Comparison of ENCODE assay signal across 8 cellular contexts in the genomic region with DNA sequence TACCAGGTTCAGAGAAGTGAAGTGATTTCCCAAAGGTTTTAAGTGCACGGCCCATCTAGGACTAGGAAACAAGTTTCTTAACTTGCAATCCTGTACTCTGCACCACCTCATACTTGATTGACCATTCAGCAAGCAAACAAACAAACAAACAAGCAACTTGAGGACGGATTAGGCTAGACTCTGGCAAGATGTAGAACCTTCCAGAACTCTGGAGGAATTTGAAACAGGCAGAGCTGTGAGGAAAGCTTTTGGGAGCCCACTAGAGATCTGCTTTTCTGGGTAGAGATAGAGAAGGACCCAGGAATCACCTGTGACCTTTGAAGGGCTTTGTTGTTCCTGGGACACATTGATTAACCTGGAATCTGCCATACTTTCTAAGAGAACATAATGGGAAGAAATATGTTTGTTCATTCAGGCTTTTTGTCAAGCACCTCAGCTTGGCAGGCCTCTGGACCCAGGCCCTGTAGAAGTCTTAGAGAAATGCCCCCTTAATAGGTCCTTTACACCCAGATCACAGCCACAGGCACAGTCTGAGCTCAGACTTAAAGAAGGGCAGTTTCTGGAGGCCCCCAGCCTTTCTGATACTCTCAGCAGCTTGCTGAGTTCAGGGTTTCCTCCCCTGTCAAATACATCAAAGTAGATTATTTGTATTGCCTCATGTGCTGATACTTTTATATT. TPM values are rescaled to one million over a fixed set of nuclear protein-coding genes. Genes with fewer than 3 reads are reported as not detected.
DNase-seq lines count a peak whose midpoint lies in the region; ATAC-seq and TF ChIP-seq lines count a peak whose summit lies in the region.

No MANE protein-coding gene starts in this region.

- no peaks in the 10 kb centered on the region for H3K9me2 ChIP-seq in PC-9 (ENCODE audit: insufficient read depth)

- peak overlapping the region; percentile 96 for H2AFZ ChIP-seq in PC-9

- H3K4me1 ChIP-seq in PC-9 (replicated peaks; ENCODE audit: insufficient read depth) (peaks cover 30% of the 10 kb centered on the region), esophagus muscularis mucosa (peaks cover 18 to 29% (median 22%) of the 10 kb centered on the region in 4 donors)

- peak overlapping the region; percentile 91 for H3K4me2 ChIP-seq in PC-9

- POLR2A ChIA-PET in PC-9 (lab: Charles Lee; ENCODE audit: unreplicated experiment): no interaction called here

- TF ChIP-seq EP300 in esophagus muscularis mucosa (IDR thresholded peaks at IDR 0.05): no peak

- TF ChIP-seq CTCF in GM12875 (IDR thresholded peaks at IDR 0.05; ENCODE audit: borderline replicate concordance, insufficient read depth, low read depth, low read length) (no peak), PC-9 (conservative IDR thresholded peaks at IDR 0.05) (no peak), esophagus muscularis mucosa (IDR thresholded peaks at IDR 0.05) (no peak), retinal pigment epithelial cell (conservative IDR thresholded peaks at IDR 0.05; ENCODE audit: low read depth, low read length) (no peak)

- no peaks in the 10 kb centered on the region for H3K9me3 ChIP-seq in PC-9 (ENCODE audit: insufficient read depth, low read depth)
- no peaks in the 10 kb centered on the region for H3K9me3 ChIP-seq in esophagus muscularis mucosa

- no peaks in the 10 kb centered on the region for H4K20me1 ChIP-seq in PC-9 (ENCODE audit: insufficient read depth)

- peaks cover 20% of the 10 kb centered on the region; the same call in 1 of the 2 replicates for H3F3A ChIP-seq in PC-9 (ENCODE audit: insufficient read depth, low read depth)

- CTCF ChIA-PET in PC-9 (lab: Charles Lee): no interaction called here

- no peaks in the 10 kb centered on the region for H3K27me3 ChIP-seq in PC-9 (ENCODE audit: insufficient read depth, low read depth)
- no peaks in the 10 kb centered on the region for H3K27me3 ChIP-seq in esophagus muscularis mucosa

- no peak for ATAC-seq in GM21619 (IDR thresholded peaks at IDR 0.05; ENCODE audit: unreplicated experiment)
- ATAC-seq in HG02623 (IDR thresholded peaks at IDR 0.05; ENCODE audit: unreplicated experiment): no peak

- H3K79me2 ChIP-seq in PC-9 (ENCODE audit: low read depth): peaks cover 33% of the 10 kb centered on the region

- H3K4me3 ChIP-seq in GM12875 (ENCODE audit: low read depth, low read length) (peak overlapping the region; percentile 79), PC-9 (peak overlapping the region; percentile 76), esophagus muscularis mucosa (peak overlapping the region; percentile 68 to 96 (median 86)), retinal pigment epithelial cell (ENCODE audit: low read length) (peak overlapping the region; percentile 89)

- TF ChIP-seq POLR2A in esophagus muscularis mucosa (IDR thresholded peaks at IDR 0.05; ENCODE audit: low read depth): no peak

- H3K27ac ChIP-seq in PC-9 (peak overlapping the region; percentile 80), esophagus muscularis mucosa (replicated peaks in 1 of 4) (peak overlapping the region; percentile 86 to 92 (median 92))

- TSS peak; percentile 81 for BruUV-seq in PC-9 (replicated peaks; lab: Mats Ljungman, UMichigan)

- 24% methylated on average over 2 of the region's 2 CpGs for WGBS in esophagus muscularis mucosa

- DNase-seq in PC-9 (no peak), esophagus muscularis mucosa (ENCODE audit: extremely low spot score) (no peak), retinal pigment epithelial cell (ENCODE audit: low read depth) (no peak), DMS153 (lab: John Stamatoyannopoulos, UW) (no peak), UCSD-AML1 (lab: John Stamatoyannopoulos, UW; ENCODE audit: unreplicated experiment) (no peak)

- intact Hi-C loops in PC-9 (cut with micrococcal nuclease; ENCODE audit: unreplicated experiment) (loop anchor here (5.0 kb wide), 2 partner anchors 51 to 204 kb away; a partner anchor contains a TSS), esophagus muscularis mucosa (cut with DNase I) (loop anchor here (1.0 to 5.0 kb wide), 2 partner anchors 13 to 51 kb away; a partner anchor contains a TSS)

- H3K36me3 ChIP-seq in PC-9 (ENCODE audit: low read depth) (no peaks in the 10 kb centered on the region), esophagus muscularis mucosa (no peaks in the 10 kb centered on the region)

RNA-seq across cellular contexts. Expression of a gene that starts 0.8 kb away (rescaled TPM):
- total RNA-seq in PC-9 (2021): 20.9 and 23.0 TPM in 2 replicates
- total RNA-seq in esophagus muscularis mucosa: 10 to 100 TPM; 12.9 to 19.2 (median 14.3) TPM

RNA-seq across cellular contexts. Expression of a gene that starts 12.5 kb away (rescaled TPM):
- total RNA-seq in PC-9 (2021): 63.2 and 67.6 TPM in 2 replicates
- 10 to 100 TPM; 55.6 to 71.3 (median 63.4) TPM for total RNA-seq in esophagus muscularis mucosa

RNA-seq across cellular contexts. Expression of a gene that starts 50.6 kb away (rescaled TPM):
- total RNA-seq in PC-9 (2021): 21.8 and 25.1 TPM in 2 replicates
- 10 to 100 TPM; 32.1 to 40.9 (median 36.2) TPM for total RNA-seq in esophagus muscularis mucosa
